Comparison of ENCODE assay signal across 1 cellular context in the genomic region with DNA sequence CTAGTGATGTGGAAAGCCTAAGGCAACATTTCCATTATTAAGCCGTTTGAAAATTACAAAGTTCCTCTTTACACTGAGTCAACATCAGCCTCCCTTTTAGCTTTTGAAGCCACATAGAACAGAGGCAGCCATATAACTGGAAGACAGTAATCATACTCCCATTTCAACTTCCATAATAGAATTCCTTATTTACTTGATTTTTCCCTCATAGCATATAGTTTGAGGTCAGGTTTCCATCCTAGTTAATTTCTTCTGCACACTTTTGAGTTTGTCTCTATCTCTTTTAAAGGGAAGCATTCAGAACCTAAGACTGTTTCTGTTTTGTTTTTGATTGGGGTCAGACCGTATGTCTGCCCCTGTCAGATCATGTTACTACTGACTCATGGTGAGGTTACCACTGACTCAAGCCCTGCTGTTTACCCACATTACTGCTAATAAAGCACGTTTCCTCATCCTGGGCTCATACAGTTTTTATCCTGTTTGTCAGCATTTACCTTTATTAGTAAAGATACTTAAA.
A peak's percentile ranks its signal among the peaks of the same experiment; 100 is the strongest.
TF ChIP-seq lines count a peak whose summit lies in the region.

No MANE protein-coding gene starts in this region.

TF ChIP-seq in K562, 482 proteins besides CTCF, POLR2A, EP300 and RAD21 (continued from another document and continues in another):
- TF ChIP-seq ZBTB11 (CRISPR knock-in tag; IDR thresholded peaks at IDR 0.05) (0 out of 6 replicates have a peak, but pooled peaks of 1 of the 3 experiments have one; percentile 17), CTBP1 (IDR thresholded peaks at IDR 0.05; ENCODE audit: borderline replicate concordance) (no peak), GTF2F1 (IDR thresholded peaks at IDR 0.05; ENCODE audit: low read depth, low read length) (no peak), BRD9 (IDR thresholded peaks at IDR 0.05; ENCODE audit: low read depth, partially characterized antibody) (peak; percentile 38), ZNF830 (CRISPR knock-in tag; IDR thresholded peaks at IDR 0.05) (no peak), SMARCE1 (IDR thresholded peaks at IDR 0.05) (peak; percentile 69; the same call in 1 of the 2 replicates), MAFK (IDR thresholded peaks at IDR 0.05; ENCODE audit: low read length) (peak; percentile 48; the same call in 1 of the 2 replicates), CREB3L1 (IDR thresholded peaks at IDR 0.05; ENCODE audit: borderline replicate concordance, low read depth) (no peak), NCOR1 (IDR thresholded peaks at IDR 0.05) (peak; percentile 13; the same call in 1 of the 2 replicates), CEBPG (CRISPR knock-in tag; IDR thresholded peaks at IDR 0.05) (no peak), CEBPG (tag; conservative IDR thresholded peaks at IDR 0.05 in 1 of 2, IDR thresholded peaks at IDR 0.05 in 1 of 2) (peak in 1 of 2 experiments; percentile 28; a peak in 1 of 4 replicates), C11orf30 (IDR thresholded peaks at IDR 0.05; ENCODE audit: low read depth) (peak; percentile 65; the same call in 1 of the 2 replicates), CHCHD3 (CRISPR knock-in tag; IDR thresholded peaks at IDR 0.05) (no peak), DPF2 (IDR thresholded peaks at IDR 0.05) (peak; percentile 57), FIP1L1 (IDR thresholded peaks at IDR 0.05; ENCODE audit: low read depth, low read length, poor library complexity, severe bottlenecking) (no peak), CTCFL (IDR thresholded peaks at IDR 0.05; ENCODE audit: borderline replicate concordance, insufficient read depth, low read depth, low read length, poor library complexity, severe bottlenecking) (no peak), ZNF318 (IDR thresholded peaks at IDR 0.05; ENCODE audit: borderline replicate concordance in 1 of 2, low read depth in 1 of 2) (peak in 1 of 2 experiments; percentile 84; a peak in 2 of 4 replicates), ZBED1 (IDR thresholded peaks at IDR 0.05) (no peak), PHTF2 (CRISPR knock-in tag; IDR thresholded peaks at IDR 0.05) (no peak), DNMT1 (IDR thresholded peaks at IDR 0.05) (no peak), EHMT2 (IDR thresholded peaks at IDR 0.05) (no peak)
- TF ChIP-seq, protein P1, sequence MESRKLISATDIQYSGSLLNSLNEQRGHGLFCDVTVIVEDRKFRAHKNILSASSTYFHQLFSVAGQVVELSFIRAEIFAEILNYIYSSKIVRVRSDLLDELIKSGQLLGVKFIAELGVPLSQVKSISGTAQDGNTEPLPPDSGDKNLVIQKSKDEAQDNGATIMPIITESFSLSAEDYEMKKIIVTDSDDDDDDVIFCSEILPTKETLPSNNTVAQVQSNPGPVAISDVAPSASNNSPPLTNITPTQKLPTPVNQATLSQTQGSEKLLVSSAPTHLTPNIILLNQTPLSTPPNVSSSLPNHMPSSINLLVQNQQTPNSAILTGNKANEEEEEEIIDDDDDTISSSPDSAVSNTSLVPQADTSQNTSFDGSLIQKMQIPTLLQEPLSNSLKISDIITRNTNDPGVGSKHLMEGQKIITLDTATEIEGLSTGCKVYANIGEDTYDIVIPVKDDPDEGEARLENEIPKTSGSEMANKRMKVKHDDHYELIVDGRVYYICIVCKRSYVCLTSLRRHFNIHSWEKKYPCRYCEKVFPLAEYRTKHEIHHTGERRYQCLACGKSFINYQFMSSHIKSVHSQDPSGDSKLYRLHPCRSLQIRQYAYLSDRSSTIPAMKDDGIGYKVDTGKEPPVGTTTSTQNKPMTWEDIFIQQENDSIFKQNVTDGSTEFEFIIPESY (CRISPR knock-in tag; IDR thresholded peaks at IDR 0.05), result no peak
- TF ChIP-seq, protein P2, sequence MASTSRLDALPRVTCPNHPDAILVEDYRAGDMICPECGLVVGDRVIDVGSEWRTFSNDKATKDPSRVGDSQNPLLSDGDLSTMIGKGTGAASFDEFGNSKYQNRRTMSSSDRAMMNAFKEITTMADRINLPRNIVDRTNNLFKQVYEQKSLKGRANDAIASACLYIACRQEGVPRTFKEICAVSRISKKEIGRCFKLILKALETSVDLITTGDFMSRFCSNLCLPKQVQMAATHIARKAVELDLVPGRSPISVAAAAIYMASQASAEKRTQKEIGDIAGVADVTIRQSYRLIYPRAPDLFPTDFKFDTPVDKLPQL (IDR thresholded peaks at IDR 0.05; ENCODE audit: extremely low read depth, insufficient read length), result no peak
- TF ChIP-seq, protein P3, sequence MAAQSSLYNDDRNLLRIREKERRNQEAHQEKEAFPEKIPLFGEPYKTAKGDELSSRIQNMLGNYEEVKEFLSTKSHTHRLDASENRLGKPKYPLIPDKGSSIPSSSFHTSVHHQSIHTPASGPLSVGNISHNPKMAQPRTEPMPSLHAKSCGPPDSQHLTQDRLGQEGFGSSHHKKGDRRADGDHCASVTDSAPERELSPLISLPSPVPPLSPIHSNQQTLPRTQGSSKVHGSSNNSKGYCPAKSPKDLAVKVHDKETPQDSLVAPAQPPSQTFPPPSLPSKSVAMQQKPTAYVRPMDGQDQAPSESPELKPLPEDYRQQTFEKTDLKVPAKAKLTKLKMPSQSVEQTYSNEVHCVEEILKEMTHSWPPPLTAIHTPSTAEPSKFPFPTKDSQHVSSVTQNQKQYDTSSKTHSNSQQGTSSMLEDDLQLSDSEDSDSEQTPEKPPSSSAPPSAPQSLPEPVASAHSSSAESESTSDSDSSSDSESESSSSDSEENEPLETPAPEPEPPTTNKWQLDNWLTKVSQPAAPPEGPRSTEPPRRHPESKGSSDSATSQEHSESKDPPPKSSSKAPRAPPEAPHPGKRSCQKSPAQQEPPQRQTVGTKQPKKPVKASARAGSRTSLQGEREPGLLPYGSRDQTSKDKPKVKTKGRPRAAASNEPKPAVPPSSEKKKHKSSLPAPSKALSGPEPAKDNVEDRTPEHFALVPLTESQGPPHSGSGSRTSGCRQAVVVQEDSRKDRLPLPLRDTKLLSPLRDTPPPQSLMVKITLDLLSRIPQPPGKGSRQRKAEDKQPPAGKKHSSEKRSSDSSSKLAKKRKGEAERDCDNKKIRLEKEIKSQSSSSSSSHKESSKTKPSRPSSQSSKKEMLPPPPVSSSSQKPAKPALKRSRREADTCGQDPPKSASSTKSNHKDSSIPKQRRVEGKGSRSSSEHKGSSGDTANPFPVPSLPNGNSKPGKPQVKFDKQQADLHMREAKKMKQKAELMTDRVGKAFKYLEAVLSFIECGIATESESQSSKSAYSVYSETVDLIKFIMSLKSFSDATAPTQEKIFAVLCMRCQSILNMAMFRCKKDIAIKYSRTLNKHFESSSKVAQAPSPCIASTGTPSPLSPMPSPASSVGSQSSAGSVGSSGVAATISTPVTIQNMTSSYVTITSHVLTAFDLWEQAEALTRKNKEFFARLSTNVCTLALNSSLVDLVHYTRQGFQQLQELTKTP (IDR thresholded peaks at IDR 0.05; ENCODE audit: low read depth in 1 of 2, partially characterized antibody in 2 of 2), result peak in 1 of 2 experiments; percentile 49
- TF ChIP-seq, protein P4, sequence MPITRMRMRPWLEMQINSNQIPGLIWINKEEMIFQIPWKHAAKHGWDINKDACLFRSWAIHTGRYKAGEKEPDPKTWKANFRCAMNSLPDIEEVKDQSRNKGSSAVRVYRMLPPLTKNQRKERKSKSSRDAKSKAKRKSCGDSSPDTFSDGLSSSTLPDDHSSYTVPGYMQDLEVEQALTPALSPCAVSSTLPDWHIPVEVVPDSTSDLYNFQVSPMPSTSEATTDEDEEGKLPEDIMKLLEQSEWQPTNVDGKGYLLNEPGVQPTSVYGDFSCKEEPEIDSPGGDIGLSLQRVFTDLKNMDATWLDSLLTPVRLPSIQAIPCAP (CRISPR knock-in tag; IDR thresholded peaks at IDR 0.05; ENCODE audit: borderline replicate concordance), result no peak
